17 cellular contexts compared by ENCODE assay signal in genomic region chr5:149789835-149790234, GRCh38. TPM values are rescaled to one million over a fixed set of nuclear protein-coding genes. Genes with fewer than 3 reads are reported as not detected.
DNase-seq lines count a peak whose midpoint lies in the region; ATAC-seq, FAIRE-seq and TF ChIP-seq lines count a peak whose summit lies in the region.
"Had no signal": no experiment of that assay in that cellular context is flagged by ENCODE, and none has a peak within 500 bp of the region (broad histone marks: within the 10 kb centered on the region; RNA-seq: fewer than 3 reads in every experiment).

No MANE protein-coding gene starts in this region.

- H3K9ac ChIP-seq in colonic mucosa (ENCODE audit: low read depth in 2 of 2, low read length in 2 of 2) = peak overlapping the region in 1 of 2 donors; percentile 12
- no peak overlapping the region for H3K9ac ChIP-seq in HepG2 (ENCODE audit: insufficient read depth, low read depth, low read length)
- no peak overlapping the region for H3K9ac ChIP-seq in rectal smooth muscle tissue (ENCODE audit: low read length)
- no peak overlapping the region for H3K9ac ChIP-seq in mesendoderm (ENCODE audit: low read length)
- H3K9ac ChIP-seq in SK-N-SH = no peak overlapping the region

- no peak for TF ChIP-seq RAD21 in HepG2 (CRISPR knock-in tag; IDR thresholded peaks at IDR 0.05)
- TF ChIP-seq RAD21 in SK-N-SH (IDR thresholded peaks at IDR 0.05; ENCODE audit: low read length) = no peak

- H3K9me3 ChIP-seq in heart left ventricle (no peaks in the 10 kb centered on the region), colonic mucosa (no peaks in the 10 kb centered on the region), HepG2 (ENCODE audit: low read length) (no peaks in the 10 kb centered on the region), SK-N-SH (no peaks in the 10 kb centered on the region)

- DNase-seq in heart left ventricle (no peak), Right ventricle myocardium superior (no peak), colonic mucosa (no peak), HepG2 (ENCODE audit: low spot score) (no peak), C1 segment of cervical spinal cord (lab: John Stamatoyannopoulos, UW) (no peak), mesendoderm (no peak), SK-N-SH (no peak)
- DNase-seq: CD8-positive, alpha-beta T cell; GDM1; KG1; NCI-H1417 treated with DMSO at 0.1 percent for 48 hours; NCI-H1930; NCI-H446 had no signal

- 54 to 70% (median 61%) methylated on average over 1 of the region's 1 CpG for WGBS in heart left ventricle, 4 donors
- 74% methylated on average over 1 of the region's 1 CpG for WGBS in HepG2 (ENCODE audit: low lambda C conversion rate)
- no CpG with 5 or more reads among the region's 1 CpG for WGBS in mesendoderm (ENCODE audit: extremely low coverage, insufficient coverage, low lambda C conversion rate)
- WGBS in SK-N-SH (ENCODE audit: low lambda C conversion rate) = 100% methylated on average over 1 of the region's 1 CpG

- in situ Hi-C loops in HepG2 (cut with HindIII; ENCODE audit: extremely low pct_ligation_motif_present, low pct_unique_long_range_greater_than_20kb) = no loop called here

- H3K4me3 ChIP-seq in heart left ventricle (no peak overlapping the region), colonic mucosa (no peak overlapping the region), HepG2 (replicated peaks in 1 of 3; ENCODE audit: insufficient read depth in 1 of 3, low read depth in 2 of 3, low read length in 3 of 3) (no peak overlapping the region), rectal smooth muscle tissue (ENCODE audit: low read length) (no peak overlapping the region), mesendoderm (ENCODE audit: low read length) (no peak overlapping the region), SK-N-SH (ENCODE audit: low read depth in 2 of 2, low read length in 1 of 2) (no peak overlapping the region)
- H3K4me3 ChIP-seq: GM12878, GM23338 had no signal

- intact Hi-C loops in heart left ventricle (cut with DNase I) = no loop called here
- intact Hi-C loops in Right ventricle myocardium superior (cut with DNase I) = no loop called here
- intact Hi-C loops in colonic mucosa (cut with DNase I) = no loop called here
- intact Hi-C loops in HepG2 (cut with micrococcal nuclease; ENCODE audit: unreplicated experiment) = no loop called here

- no peaks in the 10 kb centered on the region for H3F3A ChIP-seq in SK-N-SH (replicated peaks; ENCODE audit: insufficient read depth)

- H2BK5ac ChIP-seq in mesendoderm (ENCODE audit: low read length) = no peak overlapping the region

- H3K36me3 ChIP-seq in heart left ventricle (no peaks in the 10 kb centered on the region), colonic mucosa (no peaks in the 10 kb centered on the region), HepG2 (replicated peaks in 1 of 2; ENCODE audit: control insufficient read depth in 1 of 2, insufficient read depth in 2 of 2, low read length in 2 of 2) (no peaks in the 10 kb centered on the region), rectal smooth muscle tissue (ENCODE audit: control insufficient read depth, insufficient read depth, low read length) (no peaks in the 10 kb centered on the region), mesendoderm (ENCODE audit: control insufficient read depth, insufficient read depth, low read length) (no peaks in the 10 kb centered on the region), SK-N-SH (replicated peaks in 1 of 2; ENCODE audit: control insufficient read depth in 1 of 2, insufficient read depth in 2 of 2, low read length in 1 of 2) (no peaks in the 10 kb centered on the region)

- no peak overlapping the region for H4K8ac ChIP-seq in mesendoderm (ENCODE audit: low read depth, low read length)

- H3K4me2 ChIP-seq in HepG2 (ENCODE audit: low read depth, low read length) (no peak overlapping the region), mesendoderm (ENCODE audit: low read length) (no peak overlapping the region), SK-N-SH (no peak overlapping the region)
- H3K4me2 ChIP-seq: GM23338 had no signal

- no peak overlapping the region for H4K5ac ChIP-seq in mesendoderm (ENCODE audit: low read length)

- H3K79me2 ChIP-seq in HepG2 (ENCODE audit: insufficient read depth, low read length) (no peaks in the 10 kb centered on the region), mesendoderm (ENCODE audit: control insufficient read depth, insufficient read depth, low read length) (no peaks in the 10 kb centered on the region), SK-N-SH (ENCODE audit: insufficient read depth) (no peaks in the 10 kb centered on the region)

- H2BK15ac ChIP-seq in mesendoderm (replicated peaks; ENCODE audit: low read depth) = no peak overlapping the region

- TF ChIP-seq POLR2A in heart left ventricle (IDR thresholded peaks at IDR 0.05) = no peak
- TF ChIP-seq POLR2A in HepG2 (IDR thresholded peaks at IDR 0.05; ENCODE audit: insufficient read depth in 1 of 2, low read depth in 2 of 2, low read length in 2 of 2) = no peak

- H3K56ac ChIP-seq in mesendoderm (ENCODE audit: low read length) = no peak overlapping the region

- no peak overlapping the region for H3K23ac ChIP-seq in mesendoderm (ENCODE audit: low read length)

- H2AFZ ChIP-seq in HepG2 (ENCODE audit: low read length) = no peak overlapping the region
- H2AFZ ChIP-seq in SK-N-SH (ENCODE audit: low read depth) = no peak overlapping the region
- H2AFZ ChIP-seq: GM23338 had no signal

- CTCF ChIA-PET in HepG2 (lab: Yijun Ruan, JAX; ENCODE audit: low intra/inter-chr PET ratio, low total read pairs) = no interaction called here
- CTCF ChIA-PET in SK-N-SH (lab: Yijun Ruan, JAX) = interaction anchor here (1.0 to 1.3 kb wide), 2 partner anchors 38 to 153 kb away, joined by 3 read pairs; no protein-coding TSS in a partner anchor

- no peaks in the 10 kb centered on the region for H4K20me1 ChIP-seq in HepG2 (ENCODE audit: insufficient read depth, low read length)
- no peaks in the 10 kb centered on the region for H4K20me1 ChIP-seq in SK-N-SH (ENCODE audit: insufficient read depth)

- H3K27me3 ChIP-seq in heart left ventricle = no peaks in the 10 kb centered on the region
- H3K27me3 ChIP-seq in colonic mucosa = no peaks in the 10 kb centered on the region
- H3K27me3 ChIP-seq in HepG2 (ENCODE audit: control insufficient read depth in 1 of 2, insufficient read depth in 2 of 2, low read length in 2 of 2) = no peaks in the 10 kb centered on the region
- H3K27me3 ChIP-seq in rectal smooth muscle tissue (ENCODE audit: control insufficient read depth, insufficient read depth, low read length) = no peaks in the 10 kb centered on the region
- no peaks in the 10 kb centered on the region for H3K27me3 ChIP-seq in mesendoderm (ENCODE audit: insufficient read depth, low read length, poor library complexity)
- no peaks in the 10 kb centered on the region for H3K27me3 ChIP-seq in SK-N-SH (ENCODE audit: insufficient read depth)

- H2BK120ac ChIP-seq in mesendoderm (ENCODE audit: low read depth, low read length) = no peak overlapping the region

- no peak overlapping the region for H3K18ac ChIP-seq in mesendoderm (ENCODE audit: low read length)

- H2AK5ac ChIP-seq in mesendoderm (ENCODE audit: low read length) = no peak overlapping the region

- no peaks in the 10 kb centered on the region for H3K79me1 ChIP-seq in mesendoderm (ENCODE audit: low read length)

- H3K9me2 ChIP-seq in SK-N-SH = no peaks in the 10 kb centered on the region

- no peak for FAIRE-seq in HepG2 (lab: Jason Lieb, UNC)
- FAIRE-seq: GM12878 had no signal

- POLR2A ChIA-PET in HepG2 (lab: Yijun Ruan, JAX) = no interaction called here
- POLR2A ChIA-PET in SK-N-SH (lab: Yijun Ruan, JAX) = no interaction called here

- H3K4ac ChIP-seq in mesendoderm (ENCODE audit: low read depth, low read length) = no peak overlapping the region

- ATAC-seq in heart left ventricle (no peak), Right ventricle myocardium superior (ENCODE audit: poor library complexity) (no peak), HepG2 (no peak)
- ATAC-seq: CD8-positive, alpha-beta T cell; GM12878; GM23338 had no signal

- TF ChIP-seq CTCF in heart left ventricle (IDR thresholded peaks at IDR 0.05) = no peak
- no peak for TF ChIP-seq CTCF in colonic mucosa (IDR thresholded peaks at IDR 0.05)
- no peak for TF ChIP-seq CTCF in HepG2 (CRISPR knock-in tag; IDR thresholded peaks at IDR 0.05)
- TF ChIP-seq CTCF in SK-N-SH (IDR thresholded peaks at IDR 0.05) = no peak

- no peak for TF ChIP-seq EP300 in HepG2 (IDR thresholded peaks at IDR 0.05; ENCODE audit: low read depth in 2 of 2, low read length in 2 of 2)
- no peak for TF ChIP-seq EP300 in HepG2 (CRISPR knock-in tag; IDR thresholded peaks at IDR 0.05; ENCODE audit: borderline replicate concordance)
- no peak for TF ChIP-seq EP300 in SK-N-SH (IDR thresholded peaks at IDR 0.05; ENCODE audit: borderline replicate concordance in 1 of 2, low read depth in 1 of 2, low read length in 1 of 2)

- peaks cover 11 to 69% (median 44%) of the 10 kb centered on the region in 12 donors for H3K4me1 ChIP-seq in heart left ventricle
- H3K4me1 ChIP-seq in colonic mucosa = peaks cover 10% of the 10 kb centered on the region
- H3K4me1 ChIP-seq in HepG2 (ENCODE audit: insufficient read depth, low read length) = peaks cover 7% of the 10 kb centered on the region
- H3K4me1 ChIP-seq in rectal smooth muscle tissue (ENCODE audit: control insufficient read depth, insufficient read depth, low read length) = peaks cover 31% of the 10 kb centered on the region
- no peaks in the 10 kb centered on the region for H3K4me1 ChIP-seq in mesendoderm (ENCODE audit: control insufficient read depth, low read depth, low read length)
- peaks cover 0 to 4% of the 10 kb centered on the region in 2 experiments; a peak in 1 of 4 replicates for H3K4me1 ChIP-seq in SK-N-SH (ENCODE audit: control insufficient read depth in 1 of 2, insufficient read depth in 2 of 2, low read depth in 1 of 2, low read length in 1 of 2)

- H3K27ac ChIP-seq in heart left ventricle (peak overlapping the region in 10 of 12 donors; percentile 18 to 90 (median 48)), colonic mucosa (peak overlapping the region; percentile 37), HepG2 (ENCODE audit: extremely low read length, insufficient read depth, low read length) (no peak overlapping the region), rectal smooth muscle tissue (ENCODE audit: low read depth, low read length) (peak overlapping the region; percentile 38), mesendoderm (ENCODE audit: low read depth, low read length) (no peak overlapping the region), SK-N-SH (ENCODE audit: low read depth in 2 of 2, low read length in 1 of 2) (no peak overlapping the region)
- H3K27ac ChIP-seq: 22Rv1 had no signal

- BruUV-seq in HepG2 (replicated peaks; lab: Mats Ljungman, UMichigan) = no TSS peak

RNA-seq across cellular contexts. Expression of gene PPARGC1B, which starts 59.7 kb away (rescaled TPM):
- total RNA-seq in heart left ventricle = 10 to 100 TPM; 17.8 to 34.3 (median 24.4) TPM
- 10 to 100 TPM in 1 of 2 donors, 1 to 10 TPM in 1; 5.0 to 12.8 TPM for polyA plus RNA-seq in heart left ventricle
- total RNA-seq in Right ventricle myocardium superior = 27.9 TPM
- total RNA-seq in colonic mucosa = 10 to 100 TPM; 13.9 to 41.8 TPM
- 0.73 and 1.1 TPM in 2 replicates for total RNA-seq in HepG2 (2016; rRNA removed; fragmentation: Illumina TruSeq; extraction: Trizol)
- 0.30 and 0.35 TPM in 2 replicates for total RNA-seq in HepG2 (2016; cell fraction: cytosol; rRNA removed; fragmentation: Illumina TruSeq; extraction: Trizol; ENCODE audit: low read depth)
- total RNA-seq in HepG2 (2016; cell fraction: insoluble cytoplasmic fraction; rRNA removed; fragmentation: Illumina TruSeq; extraction: Trizol) = 0.76 and 0.92 TPM in 2 replicates
- 0.41 and 0.49 TPM in 2 replicates for total RNA-seq in HepG2 (2016; cell fraction: membrane; rRNA removed; fragmentation: Illumina TruSeq; extraction: Trizol)
- total RNA-seq in HepG2 (2016; cell fraction: nucleus; rRNA removed; fragmentation: Illumina TruSeq; extraction: Trizol) = 1.4 and 2.4 TPM in 2 replicates
- polyA plus RNA-seq in HepG2 (2011; rRNA removed) = 0.13 and 0.24 TPM in 2 replicates
- 0.11 and 0.12 TPM in 2 replicates for polyA plus RNA-seq in HepG2 (2011; cell fraction: cytosol; rRNA removed)
- 1.3 and 1.4 TPM in 2 replicates for polyA plus RNA-seq in HepG2 (2011; cell fraction: nucleus; rRNA removed)
- polyA plus RNA-seq in HepG2 (2012) = 0.12 and 0.28 TPM in 2 replicates
- polyA plus RNA-seq in HepG2 (2016; cell fraction: cytosol; fragmentation: Illumina TruSeq; extraction: Trizol; ENCODE audit: low read depth) = 0.07 and 0.09 TPM in 2 replicates
- 0.50 and 0.53 TPM in 2 replicates for polyA plus RNA-seq in HepG2 (2016; cell fraction: insoluble cytoplasmic fraction; fragmentation: Illumina TruSeq; extraction: Trizol; ENCODE audit: low read depth)
- polyA plus RNA-seq in HepG2 (2016; cell fraction: membrane; fragmentation: Illumina TruSeq; extraction: Trizol; ENCODE audit: low read depth) = 0.06 and 0.14 TPM in 2 replicates
- polyA plus RNA-seq in HepG2 (2016; cell fraction: nucleus; fragmentation: Illumina TruSeq; extraction: Trizol; ENCODE audit: insufficient read depth, low read depth) = 1.8 and 2.1 TPM in 2 replicates
- 0.78 and 4.8 TPM in 2 replicates for polyA minus RNA-seq in HepG2 (2011; rRNA and poly(A)+ RNA removed; ENCODE audit: low replicate concordance)
- polyA minus RNA-seq in HepG2 (2011; cell fraction: cytosol; rRNA and poly(A)+ RNA removed) = 0.35 and 0.40 TPM in 2 replicates
- 0.90 and 1.1 TPM in 2 replicates for polyA minus RNA-seq in HepG2 (2011; cell fraction: nucleus; rRNA and poly(A)+ RNA removed)
- polyA plus RNA-seq in mesendoderm (2013, experiment 1 of 2) = 2.4 TPM
- 2.6 TPM for polyA plus RNA-seq in mesendoderm (2013, experiment 2 of 2)
- 0.21 and 0.25 TPM in 2 replicates for polyA plus RNA-seq in SK-N-SH (2012; rRNA removed)
- polyA plus RNA-seq in SK-N-SH (2012; cell fraction: cytosol; rRNA removed) = 0.14 and 0.20 TPM in 2 replicates
- polyA plus RNA-seq in SK-N-SH (2012; cell fraction: nucleus; rRNA removed) = 0.69 and 0.93 TPM in 2 replicates

Comparison
In these comparisons a context has a peak if more than half of its experiments do, and no peak if none do; other contexts are left out.
1. H3K27ac ChIP-seq: peak in heart left ventricle (10 of 12), colonic mucosa (single experiment) and rectal smooth muscle tissue (single experiment); none in HepG2 (single experiment), mesendoderm (single experiment) and SK-N-SH (0 of 2).